ENCODE assay signal across 27 cellular contexts in genomic region chr3:89353465-89353864, GRCh38.
DNase-seq lines count a peak whose midpoint lies in the region; ATAC-seq and TF ChIP-seq lines count a peak whose summit lies in the region.
"Had no signal": no experiment of that assay in that cellular context is flagged by ENCODE, and none has a peak within 500 bp of the region (broad histone marks: within the 10 kb centered on the region; RNA-seq: fewer than 3 reads in every experiment).

No MANE protein-coding gene starts in this region.

- H3K4me3 ChIP-seq in PC-9 (no peak overlapping the region), skeletal muscle cell (ENCODE audit: low read depth, low read length) (no peak overlapping the region)
- H3K4me3 ChIP-seq: GM12878, left ventricle myocardium inferior, MG63 had no signal

- H3K27ac ChIP-seq in PC-9 (peak overlapping the region; percentile 85), epithelial cell of prostate (peak overlapping the region; percentile 28)
- H3K27ac ChIP-seq: left ventricle myocardium inferior, parathyroid adenoma had no signal

- no peaks in the 10 kb centered on the region for H3K9me2 ChIP-seq in PC-9 (ENCODE audit: insufficient read depth)

- H3K9me3 ChIP-seq in PC-9 (ENCODE audit: insufficient read depth, low read depth) = peaks cover 9% of the 10 kb centered on the region
- H3K9me3 ChIP-seq: left ventricle myocardium inferior, MG63 had no signal

- H3K4me2 ChIP-seq in PC-9 = 0 out of 2 replicates have a peak overlapping the region, but pooled peaks have one; percentile 15

- H3K36me3 ChIP-seq in PC-9 (ENCODE audit: low read depth) = no peaks in the 10 kb centered on the region
- H3K36me3 ChIP-seq: left ventricle myocardium inferior, MG63 had no signal

- POLR2A ChIA-PET in PC-9 (lab: Charles Lee; ENCODE audit: unreplicated experiment) = no interaction called here

- DNase-seq in HPDE6-E6E7 (ENCODE audit: extremely low spot score) (peak; percentile 42), PC-9 (peak; percentile 43 to 93), epithelial cell of prostate (ENCODE audit: low read depth, low spot score) (peak; percentile 74), skeletal muscle cell (ENCODE audit: low read depth) (peak; percentile 55), globus pallidus (ENCODE audit: low spot score) (no peak), NCI-H2081 treated with DMSO at 0.1 percent for 48 hours (lab: John Stamatoyannopoulos, UW) (no peak)
- no peak for DNase-seq in activated effector memory CD4-positive, alpha-beta T cell treated with anti-CD3 and anti-CD28 coated beads, Interleukin-2, amount 50 U/mL, for 16 hours
- DNase-seq: activated CD8-positive, alpha-beta T cell treated with anti-CD3 and anti-CD28 coated beads, Interleukin-2, amount 10 ng/mL, durations not matched to agents 7 days and 5 days; activated naive CD4-positive, alpha-beta T cell treated with anti-CD3 and anti-CD28 coated beads, Interleukin-2, amount 50 U/mL, for 16 hours; amygdala; CD8-positive, alpha-beta memory T cell; islet precursor cell; KBM-7; left ventricle myocardium inferior; MG63; NCI-H1105; NCI-H187; NCI-H526 treated with DMSO at 0.1 percent for 48 hours; SIG-M5; stimulated activated CD8-positive, alpha-beta memory T cell treated with anti-CD3 and anti-CD28 coated beads, Interleukin-4, amount 100 ng/mL, for 48 hours; stimulated activated naive CD8-positive, alpha-beta T cell treated with anti-CD3 and anti-CD28 coated beads, Interleukin-15, amount 100 ng/mL, for 72 hours had no signal

- H4K20me1 ChIP-seq in PC-9 (ENCODE audit: insufficient read depth) = no peaks in the 10 kb centered on the region

- CTCF ChIA-PET in PC-9 (lab: Charles Lee) = interaction anchor here (0.7 kb wide), 1 partner anchor 737 kb away, joined by 3 read pairs; no protein-coding TSS in a partner anchor

- H2AFZ ChIP-seq in PC-9 = no peak overlapping the region
- H2AFZ ChIP-seq: parathyroid adenoma had no signal

- H3K27me3 ChIP-seq in PC-9 (ENCODE audit: insufficient read depth, low read depth) = no peaks in the 10 kb centered on the region
- H3K27me3 ChIP-seq: MG63 had no signal

- BruUV-seq in PC-9 (replicated peaks; lab: Mats Ljungman, UMichigan) = no TSS peak

- ATAC-seq in GM18498 (IDR thresholded peaks at IDR 0.05; ENCODE audit: unreplicated experiment) = no peak
- ATAC-seq: activated CD8-positive, alpha-beta T cell treated with anti-CD3 and anti-CD28 coated beads, Interleukin-2, amount 10 ng/mL, durations not matched to agents 7 days and 5 days; activated T-helper 17 cell treated with anti-CD3 and anti-CD28 coated beads, Interleukin-2, amount 50 U/mL, for 72 hours; GM12878; HCT116; Panc1; stimulated activated naive CD8-positive, alpha-beta T cell treated with anti-CD3 and anti-CD28 coated beads, Interleukin-15, amount 100 ng/mL, for 72 hours had no signal

- TF ChIP-seq CTCF in PC-9 (conservative IDR thresholded peaks at IDR 0.05) = no peak

- no peaks in the 10 kb centered on the region for H3K79me2 ChIP-seq in PC-9 (ENCODE audit: low read depth)
- H3K79me2 ChIP-seq: parathyroid adenoma had no signal

- intact Hi-C loops in PC-9 (cut with micrococcal nuclease; ENCODE audit: unreplicated experiment) = no loop called here

- H3K4me1 ChIP-seq in PC-9 (replicated peaks; ENCODE audit: insufficient read depth) = peaks cover 23% of the 10 kb centered on the region
- H3K4me1 ChIP-seq: left ventricle myocardium inferior, parathyroid adenoma had no signal

- H3F3A ChIP-seq in PC-9 (ENCODE audit: insufficient read depth, low read depth) = peaks cover 13% of the 10 kb centered on the region; the same call in 1 of the 2 replicates

Comparison
In these comparisons a context has a peak if more than half of its experiments do, and no peak if none do; other contexts are left out.
1. DNase-seq: peak in HPDE6-E6E7 (single experiment), PC-9 (2 of 2), epithelial cell of prostate (single experiment) and skeletal muscle cell (single experiment); none in globus pallidus (single experiment), activated effector memory CD4-positive, alpha-beta T cell treated with anti-CD3 and anti-CD28 coated beads, Interleukin-2, amount 50 U/mL, for 16 hours (single experiment) and NCI-H2081 treated with DMSO at 0.1 percent for 48 hours (single experiment).